23 cellular contexts compared by ENCODE assay signal in the genomic region with DNA sequence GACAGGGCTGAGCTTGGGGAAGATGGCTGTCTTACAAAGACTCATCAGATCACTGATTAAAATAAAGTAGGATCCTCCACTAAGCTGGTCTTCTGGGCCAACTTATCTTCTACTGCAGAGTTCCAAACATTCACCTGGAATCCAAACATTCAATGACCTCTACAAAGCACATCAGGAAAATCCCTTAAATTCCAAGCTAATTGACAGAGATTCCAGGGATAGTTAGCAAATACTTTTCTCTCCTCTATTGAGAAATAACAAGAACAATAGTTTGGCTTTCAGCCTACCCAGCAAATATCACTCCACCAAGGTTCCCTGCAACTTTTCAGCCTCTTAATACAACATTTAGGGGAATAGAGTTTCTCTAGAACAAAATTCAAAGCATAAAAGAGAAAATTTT.
A peak's percentile ranks its signal among the peaks of the same experiment; 100 is the strongest.
DNase-seq lines count a peak whose midpoint lies in the region; ATAC-seq and TF ChIP-seq lines count a peak whose summit lies in the region.
"Had no signal": no experiment of that assay in that cellular context is flagged by ENCODE, and none has a peak within 500 bp of the region (broad histone marks: within the 10 kb centered on the region; RNA-seq: fewer than 3 reads in every experiment).

No MANE protein-coding gene starts in this region.

- H3K36me3 ChIP-seq in trophoblast cell (ENCODE audit: control insufficient read depth in 1 of 2, insufficient read depth in 2 of 2, low read length in 2 of 2), result no peaks in the 10 kb centered on the region
- no peaks in the 10 kb centered on the region for H3K36me3 ChIP-seq in lower lobe of right lung
- H3K36me3 ChIP-seq: esophagus squamous epithelium, heart left ventricle, ovary had no signal

- H3K4me2 ChIP-seq in trophoblast cell (ENCODE audit: low read length), result no peak overlapping the region

- DNase-seq in EH (ENCODE audit: low read depth), result peak; percentile 17
- no peak for DNase-seq in WTC11 (ENCODE audit: low spot score)
- DNase-seq in fibroblast of peridontal ligament (ENCODE audit: extremely low read depth), result peak; percentile 8
- peak; percentile 29 to 91 for DNase-seq in trophoblast cell
- DNase-seq in lower lobe of right lung, result no peak
- no peak for DNase-seq in AML-193 (lab: John Stamatoyannopoulos, UW)
- DNase-seq: activated B cell treated with CpG ODN at 0.5 μM for 24 hours; activated CD8-positive, alpha-beta T cell treated with anti-CD3 and anti-CD28 coated beads, Interleukin-2, amount 10 ng/mL, durations not matched to agents 7 days and 5 days; activated naive CD4-positive, alpha-beta T cell treated with anti-CD3 and anti-CD28 coated beads, Interleukin-2, amount 10 ng/mL, durations not matched to agents 7 days and 5 days; activated T-cell treated with anti-CD3 and anti-CD28 coated beads, Interleukin-2, amount 50 U/mL, for 24 hours; aorta; cerebellar nuclear complex; DMS79; effector CD4-positive, alpha-beta T cell; esophagus squamous epithelium; heart left ventricle; KG1; NCI-H1694; ovary; testis had no signal

- ATAC-seq in WTC11 (peak; percentile 41), lower lobe of right lung (no peak), GM18858 (IDR thresholded peaks at IDR 0.05; ENCODE audit: unreplicated experiment) (no peak)
- ATAC-seq: activated CD8-positive, alpha-beta T cell treated with anti-CD3 and anti-CD28 coated beads, Interleukin-2, amount 10 ng/mL, durations not matched to agents 7 days and 5 days; heart left ventricle; stimulated activated effector memory CD8-positive, alpha-beta T cell treated with anti-CD3 and anti-CD28 coated beads, Interleukin-12 subunit alpha, Interleukin-12 subunit beta, amount 100 ng/mL, for 72 hours had no signal

- H3K9me3 Mint-ChIP-seq in WTC11, result peaks cover 34% of the 10 kb centered on the region
- H3K9me3 Mint-ChIP-seq: activated B cell treated with CpG ODN at 0.5 μM for 24 hours; activated naive CD4-positive, alpha-beta T cell treated with anti-CD3 and anti-CD28 coated beads, Interleukin-2, amount 10 ng/mL, durations not matched to agents 7 days and 5 days; activated T-cell treated with anti-CD3 and anti-CD28 coated beads, Interleukin-2, amount 50 U/mL, for 24 hours; stimulated activated effector memory CD8-positive, alpha-beta T cell treated with anti-CD3 and anti-CD28 coated beads, Interleukin-12 subunit alpha, Interleukin-12 subunit beta, amount 100 ng/mL, for 72 hours had no signal

- TF ChIP-seq CTCF in WTC11 (IDR thresholded peaks at IDR 0.05), result no peak
- TF ChIP-seq CTCF in lower lobe of right lung (IDR thresholded peaks at IDR 0.05), result no peak

- no peak overlapping the region for H4K91ac ChIP-seq in trophoblast cell (ENCODE audit: low read depth, low read length)

- no peak overlapping the region for H2BK12ac ChIP-seq in trophoblast cell (ENCODE audit: low read length)

- no peak overlapping the region for H3K14ac ChIP-seq in trophoblast cell (ENCODE audit: low read length)

- H3K27me3 ChIP-seq in trophoblast cell (ENCODE audit: insufficient read depth, low read length) (no peaks in the 10 kb centered on the region), lower lobe of right lung (ENCODE audit: low read depth) (no peaks in the 10 kb centered on the region)
- H3K27me3 ChIP-seq: esophagus squamous epithelium, heart left ventricle, ovary, testis had no signal

- POLR2A ChIA-PET in WTC11 (lab: Charles Lee), result no interaction called here

- no peak overlapping the region for H4K8ac ChIP-seq in trophoblast cell (ENCODE audit: low read depth, low read length)

- H3K4ac ChIP-seq in trophoblast cell (ENCODE audit: low read depth, low read length), result no peak overlapping the region

- CTCF ChIA-PET in WTC11 (lab: Charles Lee), result interaction anchor here (1.7 to 2.7 kb wide), 2 partner anchors 113 to 255 kb away, joined by 6 to 9 read pairs; no protein-coding TSS in a partner anchor

- H2AK5ac ChIP-seq in trophoblast cell (ENCODE audit: low read length), result no peak overlapping the region

- H3K9me3 ChIP-seq in trophoblast cell (ENCODE audit: insufficient read depth, low read depth, low read length) (peaks cover 2% of the 10 kb centered on the region), lower lobe of right lung (no peaks in the 10 kb centered on the region)
- H3K9me3 ChIP-seq: esophagus squamous epithelium, heart left ventricle, ovary, testis had no signal

- peaks cover 2% of the 10 kb centered on the region; the same call in 1 of the 2 replicates for H3K27me3 Mint-ChIP-seq in WTC11 (ENCODE audit: low read depth)

- intact Hi-C loops in lower lobe of right lung (cut with DNase I), result no loop called here

- H3K27ac ChIP-seq in trophoblast cell (ENCODE audit: low read depth, low read length), result peak overlapping the region; percentile 23
- H3K27ac ChIP-seq in lower lobe of right lung, result no peak overlapping the region
- H3K27ac ChIP-seq: ovary, testis had no signal

- no peaks in the 10 kb centered on the region for H3K79me2 ChIP-seq in trophoblast cell (ENCODE audit: control insufficient read depth, insufficient read depth, low read length, poor library complexity)

- H3K4me1 ChIP-seq in trophoblast cell (ENCODE audit: control insufficient read depth in 1 of 2, insufficient read depth in 2 of 2, low read length in 2 of 2) (peaks cover 3 to 9% of the 10 kb centered on the region in 2 experiments), lower lobe of right lung (no peaks in the 10 kb centered on the region)

- peaks cover 10% of the 10 kb centered on the region for H3K36me3 Mint-ChIP-seq in WTC11
- H3K36me3 Mint-ChIP-seq: activated naive CD4-positive, alpha-beta T cell treated with anti-CD3 and anti-CD28 coated beads, Interleukin-2, amount 10 ng/mL, durations not matched to agents 7 days and 5 days; stimulated activated effector memory CD8-positive, alpha-beta T cell treated with anti-CD3 and anti-CD28 coated beads, Interleukin-12 subunit alpha, Interleukin-12 subunit beta, amount 100 ng/mL, for 72 hours had no signal

- no peak overlapping the region for H3K4me3 Mint-ChIP-seq in WTC11
- H3K4me3 Mint-ChIP-seq: activated B cell treated with CpG ODN at 0.5 μM for 24 hours; activated CD8-positive, alpha-beta T cell treated with anti-CD3 and anti-CD28 coated beads, Interleukin-2, amount 10 ng/mL, durations not matched to agents 7 days and 5 days; activated naive CD4-positive, alpha-beta T cell treated with anti-CD3 and anti-CD28 coated beads, Interleukin-2, amount 10 ng/mL, durations not matched to agents 7 days and 5 days; activated T-cell treated with anti-CD3 and anti-CD28 coated beads, Interleukin-2, amount 50 U/mL, for 24 hours; stimulated activated effector memory CD8-positive, alpha-beta T cell treated with anti-CD3 and anti-CD28 coated beads, Interleukin-12 subunit alpha, Interleukin-12 subunit beta, amount 100 ng/mL, for 72 hours had no signal

- H2AFZ ChIP-seq in trophoblast cell (ENCODE audit: insufficient read depth, low read length, poor library complexity), result no peak overlapping the region

- no peak overlapping the region for H3K23ac ChIP-seq in trophoblast cell (ENCODE audit: low read length)

- H2BK120ac ChIP-seq in trophoblast cell (ENCODE audit: insufficient read depth, low read length, poor library complexity), result no peak overlapping the region

- no peak overlapping the region for H3K18ac ChIP-seq in trophoblast cell (ENCODE audit: low read length)

- no peak overlapping the region for H3K9ac ChIP-seq in trophoblast cell (ENCODE audit: low read length)

- no peak overlapping the region for H4K12ac ChIP-seq in trophoblast cell (ENCODE audit: low read depth, low read length)

- H3K4me3 ChIP-seq in trophoblast cell (ENCODE audit: low read depth, low read length) (no peak overlapping the region), lower lobe of right lung (no peak overlapping the region)
- H3K4me3 ChIP-seq: esophagus squamous epithelium, heart left ventricle, lung, ovary, testis had no signal

- H3K79me1 ChIP-seq in trophoblast cell (ENCODE audit: low read length), result peaks cover 5% of the 10 kb centered on the region

- no peak overlapping the region for H2BK5ac ChIP-seq in trophoblast cell (ENCODE audit: low read depth, low read length, poor library complexity)

- H3K4me1 Mint-ChIP-seq in WTC11, result peaks cover 16% of the 10 kb centered on the region
- H3K4me1 Mint-ChIP-seq: activated B cell treated with CpG ODN at 0.5 μM for 24 hours; activated naive CD4-positive, alpha-beta T cell treated with anti-CD3 and anti-CD28 coated beads, Interleukin-2, amount 10 ng/mL, durations not matched to agents 7 days and 5 days; stimulated activated effector memory CD8-positive, alpha-beta T cell treated with anti-CD3 and anti-CD28 coated beads, Interleukin-12 subunit alpha, Interleukin-12 subunit beta, amount 100 ng/mL, for 72 hours had no signal

- no peak overlapping the region for H3K27ac Mint-ChIP-seq in WTC11
- H3K27ac Mint-ChIP-seq: activated B cell treated with CpG ODN at 0.5 μM for 24 hours; activated CD8-positive, alpha-beta T cell treated with anti-CD3 and anti-CD28 coated beads, Interleukin-2, amount 10 ng/mL, durations not matched to agents 7 days and 5 days; activated naive CD4-positive, alpha-beta T cell treated with anti-CD3 and anti-CD28 coated beads, Interleukin-2, amount 10 ng/mL, durations not matched to agents 7 days and 5 days; activated T-cell treated with anti-CD3 and anti-CD28 coated beads, Interleukin-2, amount 50 U/mL, for 24 hours; stimulated activated effector memory CD8-positive, alpha-beta T cell treated with anti-CD3 and anti-CD28 coated beads, Interleukin-12 subunit alpha, Interleukin-12 subunit beta, amount 100 ng/mL, for 72 hours had no signal

TF ChIP-seq in WTC11, 78 proteins besides CTCF, POLR2A, EP300 and RAD21 (continues in another document):
- TF ChIP-seq OVOL2 (CRISPR knock-in tag; IDR thresholded peaks at IDR 0.05; ENCODE audit: borderline replicate concordance) (no peak), ZNF423 (CRISPR knock-in tag; IDR thresholded peaks at IDR 0.05) (no peak), IRF1 (CRISPR knock-in tag; IDR thresholded peaks at IDR 0.05) (no peak), EMX1 (CRISPR knock-in tag; IDR thresholded peaks at IDR 0.05) (no peak), JUN (CRISPR knock-in tag; IDR thresholded peaks at IDR 0.05) (no peak)

Comparison
In these comparisons a context has a peak if more than half of its experiments do, and no peak if none do; other contexts are left out.
1. DNase-seq: peak in EH (single experiment), fibroblast of peridontal ligament (single experiment) and trophoblast cell (2 of 2); none in WTC11 (single experiment), lower lobe of right lung (single experiment) and AML-193 (0 of 2).